ENCODE assay signal across 8 cellular contexts in the genomic region with DNA sequence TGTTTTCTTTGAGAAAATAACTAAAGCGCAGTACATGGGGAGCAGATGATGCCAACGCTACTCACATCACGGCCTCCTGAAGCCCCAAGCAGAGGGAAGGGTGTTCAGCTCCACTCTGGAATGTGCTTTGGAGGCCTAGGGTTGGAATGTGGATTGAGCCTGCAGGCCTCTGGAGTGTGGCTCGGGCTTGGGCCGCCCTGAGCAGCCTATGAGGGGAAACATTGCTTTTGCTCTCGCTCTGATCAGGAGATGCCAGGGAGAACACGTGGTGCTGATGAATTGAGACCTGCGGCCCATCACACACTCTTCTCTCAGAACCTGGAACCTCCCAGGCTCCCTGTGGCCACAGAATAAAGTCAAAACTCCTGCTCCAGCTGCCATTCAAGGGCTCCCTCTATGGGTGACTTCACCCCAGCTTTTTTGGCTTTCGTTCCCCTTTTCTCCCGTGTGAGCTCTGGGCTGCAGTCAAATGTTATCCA. TPM values are rescaled to one million over a fixed set of nuclear protein-coding genes. Genes with fewer than 3 reads are reported as not detected.
DNase-seq lines count a peak whose midpoint lies in the region; ATAC-seq and TF ChIP-seq lines count a peak whose summit lies in the region.

No MANE protein-coding gene starts in this region.

- DNase-seq in GDM1 (lab: John Stamatoyannopoulos, UW), result peak; percentile 25
- peak; percentile 54 for DNase-seq in NB4 (ENCODE audit: low read depth)
- no peak for DNase-seq in HK-2 (ENCODE audit: unreplicated experiment)

- H3K4me1 Mint-ChIP-seq in dendritic cell treated with granulocyte-macrophage colony-stimulating factor and Interleukin-4, amounts not matched to agents 40 ng/mL and 50 ng/mL, for 4 days (ENCODE audit: low read depth), result peaks cover 38% of the 10 kb centered on the region

- H3K9me3 Mint-ChIP-seq in dendritic cell treated with granulocyte-macrophage colony-stimulating factor and Interleukin-4, amounts not matched to agents 40 ng/mL and 50 ng/mL, for 4 days, result no peaks in the 10 kb centered on the region

- H3K4me3 ChIP-seq in NB4 (ENCODE audit: low read depth, low read length) (no peak overlapping the region), mesodermal cell (ENCODE audit: extremely low read depth, insufficient read depth, low read length, poor library complexity, severe bottlenecking) (no peak overlapping the region)

- H3K9me3 ChIP-seq in mesodermal cell (ENCODE audit: control insufficient read depth, low read length), result no peaks in the 10 kb centered on the region

- TF ChIP-seq CTCF in NB4 (IDR thresholded peaks at IDR 0.05; ENCODE audit: low read depth, low read length), result peak; percentile 68

- no peaks in the 10 kb centered on the region for H3K27me3 Mint-ChIP-seq in dendritic cell treated with granulocyte-macrophage colony-stimulating factor and Interleukin-4, amounts not matched to agents 40 ng/mL and 50 ng/mL, for 4 days

- 56 to 70% methylated on average over 9 to 10 of the region's 10 CpGs for WGBS in mesodermal cell (ENCODE audit: insufficient coverage in 2 of 2), 2 experiments

- H3K27ac ChIP-seq in mesodermal cell (ENCODE audit: low read depth, low read length, severe bottlenecking), result peak overlapping the region; percentile 39

- TF ChIP-seq POLR2A in NB4 (IDR thresholded peaks at IDR 0.05; ENCODE audit: extremely low read depth, insufficient read length), result no peak

- no peaks in the 10 kb centered on the region for H3K36me3 ChIP-seq in mesodermal cell (ENCODE audit: control insufficient read depth, insufficient read depth, low read length)

- peaks cover 3% of the 10 kb centered on the region for H3K4me1 ChIP-seq in mesodermal cell (ENCODE audit: control insufficient read depth, insufficient read depth, low read length, poor library complexity, severe bottlenecking)

- no peaks in the 10 kb centered on the region for H3K36me3 Mint-ChIP-seq in dendritic cell treated with granulocyte-macrophage colony-stimulating factor and Interleukin-4, amounts not matched to agents 40 ng/mL and 50 ng/mL, for 4 days (ENCODE audit: low read depth)

- intact Hi-C loops in dendritic cell treated with granulocyte-macrophage colony-stimulating factor and Interleukin-4, amounts not matched to agents 40 ng/mL and 50 ng/mL, for 4 days (cut with micrococcal nuclease), result loop anchor here (5.0 kb wide), 1 partner anchor 97 kb away; a partner anchor contains a TSS

- ATAC-seq in HG03469 (IDR thresholded peaks at IDR 0.05; ENCODE audit: unreplicated experiment) (no peak), HG03045 (IDR thresholded peaks at IDR 0.05; ENCODE audit: unreplicated experiment) (no peak), GM18907 (IDR thresholded peaks at IDR 0.05; ENCODE audit: unreplicated experiment) (no peak)

- no peak overlapping the region for H3K4me3 Mint-ChIP-seq in dendritic cell treated with granulocyte-macrophage colony-stimulating factor and Interleukin-4, amounts not matched to agents 40 ng/mL and 50 ng/mL, for 4 days

- H3K27ac Mint-ChIP-seq in dendritic cell treated with granulocyte-macrophage colony-stimulating factor and Interleukin-4, amounts not matched to agents 40 ng/mL and 50 ng/mL, for 4 days, result peak overlapping the region; percentile 5

RNA-seq across cellular contexts. Expression of a gene that starts 23.3 kb away (rescaled TPM):
- 1.5 TPM for polyA plus RNA-seq in mesodermal cell (2013, experiment 1 of 2)
- polyA plus RNA-seq in mesodermal cell (2013, experiment 2 of 2), result 0.81 TPM

RNA-seq across cellular contexts. Expression of a gene that starts 47.2 kb away (rescaled TPM):
- not detected for polyA plus RNA-seq in mesodermal cell (2013, experiment 1 of 2)
- not detected for polyA plus RNA-seq in mesodermal cell (2013, experiment 2 of 2)

RNA-seq across cellular contexts. Expression of a gene that starts 54.5 kb away (rescaled TPM):
- 143 TPM for polyA plus RNA-seq in mesodermal cell (2013, experiment 1 of 2)
- 174 TPM for polyA plus RNA-seq in mesodermal cell (2013, experiment 2 of 2)

RNA-seq across cellular contexts. Expression of a gene that starts 59.5 kb away (rescaled TPM):
- 0.33 TPM for polyA plus RNA-seq in mesodermal cell (2013, experiment 1 of 2)
- 0.10 TPM for polyA plus RNA-seq in mesodermal cell (2013, experiment 2 of 2)
